ENCODE assay signal across 4 cellular contexts in genomic region chr20:64178925-64179324, GRCh38. TPM values are rescaled to one million over a fixed set of nuclear protein-coding genes. Genes with fewer than 3 reads are reported as not detected.
"Had no signal": no experiment of that assay in that cellular context is flagged by ENCODE, and none has a peak within 500 bp of the region (broad histone marks: within the 10 kb centered on the region; RNA-seq: fewer than 3 reads in every experiment).

No MANE protein-coding gene starts in this region.

RNA-seq across cellular contexts. Expression of gene MYT1, which starts 14.7 kb away (rescaled TPM):
- total RNA-seq: subcutaneous adipose tissue, thoracic aorta, tibial nerve, vagina had no signal
